ENCODE assay signal across 1 cellular context in the genomic region with DNA sequence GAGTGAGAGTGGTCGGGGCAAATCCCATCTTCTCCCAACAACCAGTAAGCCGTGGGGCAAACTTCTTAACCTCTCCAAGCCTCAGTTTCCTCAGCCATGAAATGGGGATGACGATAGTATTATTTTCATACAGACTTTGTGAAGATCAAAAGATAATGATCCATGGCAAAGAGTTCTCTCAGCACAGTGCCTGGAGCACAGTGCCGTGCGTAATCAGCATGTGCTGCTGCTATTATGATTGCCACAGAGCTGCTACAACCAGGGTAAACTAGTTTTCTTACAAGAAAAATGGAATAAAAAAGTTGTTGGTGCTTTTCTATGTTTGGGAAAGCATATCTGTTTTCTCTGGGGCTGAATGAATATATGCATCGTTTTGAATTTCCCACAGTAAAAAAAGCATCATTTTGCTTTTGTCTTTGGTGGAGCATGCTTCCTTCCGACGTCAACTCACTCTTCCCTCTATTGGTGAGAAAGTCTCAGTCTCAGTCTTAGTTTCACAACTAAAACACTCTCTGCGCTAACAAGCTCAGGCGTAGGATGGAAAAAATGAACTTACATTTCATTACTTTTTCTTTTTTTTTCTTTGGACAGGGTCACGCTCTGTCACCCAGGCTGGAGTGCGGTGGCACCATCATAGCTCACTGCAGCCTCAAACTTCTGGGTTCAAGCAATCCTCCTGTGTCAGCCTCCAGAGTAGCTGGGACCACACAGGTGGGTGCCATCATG.
TF ChIP-seq lines count a peak whose summit lies in the region.

No MANE protein-coding gene starts in this region.

TF ChIP-seq in WTC11, 78 proteins besides CTCF, POLR2A, EP300 and RAD21 (continued from another document):
- TF ChIP-seq ATF6 (CRISPR knock-in tag; IDR thresholded peaks at IDR 0.05) (no peak), JUN (CRISPR knock-in tag; IDR thresholded peaks at IDR 0.05) (no peak), HMGA2 (CRISPR knock-in tag; IDR thresholded peaks at IDR 0.05) (no peak), ATF3 (CRISPR knock-in tag; conservative IDR thresholded peaks at IDR 0.05) (no peak)
- TF ChIP-seq, protein P1, sequence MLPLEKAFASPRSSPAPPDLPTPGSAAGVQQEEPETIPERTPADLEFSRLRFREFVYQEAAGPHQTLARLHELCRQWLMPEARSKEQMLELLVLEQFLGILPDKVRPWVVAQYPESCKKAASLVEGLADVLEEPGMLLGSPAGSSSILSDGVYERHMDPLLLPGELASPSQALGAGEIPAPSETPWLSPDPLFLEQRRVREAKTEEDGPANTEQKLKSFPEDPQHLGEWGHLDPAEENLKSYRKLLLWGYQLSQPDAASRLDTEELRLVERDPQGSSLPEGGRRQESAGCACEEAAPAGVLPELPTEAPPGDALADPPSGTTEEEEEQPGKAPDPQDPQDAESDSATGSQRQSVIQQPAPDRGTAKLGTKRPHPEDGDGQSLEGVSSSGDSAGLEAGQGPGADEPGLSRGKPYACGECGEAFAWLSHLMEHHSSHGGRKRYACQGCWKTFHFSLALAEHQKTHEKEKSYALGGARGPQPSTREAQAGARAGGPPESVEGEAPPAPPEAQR (CRISPR knock-in tag; IDR thresholded peaks at IDR 0.05): no peak
